Comparison of ENCODE assay signal across 13 cellular contexts in the genomic region with DNA sequence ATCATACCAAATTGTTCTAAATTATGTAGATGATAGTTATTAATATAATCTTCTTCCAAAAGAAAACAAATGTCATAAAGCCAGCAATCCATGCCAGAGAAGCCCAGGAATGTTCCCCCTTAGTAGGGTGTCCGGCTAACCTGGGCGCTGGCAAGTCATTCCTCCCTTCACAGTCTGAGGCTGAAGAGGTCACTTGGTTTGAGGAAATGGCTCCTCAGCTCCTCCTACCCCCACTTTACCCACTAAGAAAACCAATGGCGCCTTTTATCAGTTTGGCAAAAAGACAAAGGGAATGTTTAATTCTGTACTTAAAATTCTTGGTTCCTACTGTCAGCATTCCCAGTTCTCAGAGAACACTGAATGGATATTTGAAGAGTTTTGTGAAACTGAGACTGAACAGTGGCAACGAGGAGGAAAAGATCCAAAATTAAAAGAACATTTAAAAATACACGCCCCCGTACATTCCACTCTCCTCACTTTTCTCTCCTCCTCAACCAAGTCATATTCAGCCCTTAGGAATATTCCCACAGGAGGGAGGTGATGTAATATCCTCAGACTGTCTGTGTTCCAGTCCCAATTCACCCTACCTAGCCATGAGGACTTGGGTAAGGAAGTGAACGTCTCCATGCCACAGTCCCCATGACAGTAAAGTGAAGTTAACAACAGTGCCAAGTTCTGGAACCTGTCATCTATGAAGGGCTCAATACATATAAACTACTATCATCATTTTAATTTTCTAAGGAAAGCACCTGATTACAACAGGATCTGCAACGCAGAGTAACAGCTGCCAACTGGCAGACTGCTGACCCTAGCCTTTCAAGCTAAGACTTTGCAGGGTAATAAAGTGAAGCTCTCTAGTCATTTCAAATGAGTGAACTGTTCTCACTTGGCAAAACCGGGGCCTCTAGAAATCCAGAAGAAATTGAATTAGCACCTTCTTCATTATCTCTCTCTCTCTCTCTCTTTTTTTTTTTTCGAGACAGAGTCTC.
DNase-seq lines count a peak whose midpoint lies in the region; ATAC-seq, FAIRE-seq and TF ChIP-seq lines count a peak whose summit lies in the region.
"Had no signal": no experiment of that assay in that cellular context is flagged by ENCODE, and none has a peak within 500 bp of the region (broad histone marks: within the 10 kb centered on the region; RNA-seq: fewer than 3 reads in every experiment).

No MANE protein-coding gene starts in this region.

- H4K20me1 ChIP-seq in OCI-LY7 (ENCODE audit: insufficient read depth, low read length), result no peaks in the 10 kb centered on the region

- intact Hi-C loops in heart right ventricle (cut with DNase I), result loop anchor here in 1 of 10 donors (10.0 kb wide), 1 partner anchor 119 kb away; no protein-coding TSS in a partner anchor
- intact Hi-C loops in pancreas (cut with DNase I), result no loop called here
- intact Hi-C loops in OCI-LY7 (cut with micrococcal nuclease; ENCODE audit: unreplicated experiment), result no loop called here

- BruUV-seq in OCI-LY7 (replicated peaks; lab: Mats Ljungman, UMichigan), result no TSS peak

- H2AFZ ChIP-seq in OCI-LY7 (ENCODE audit: low read length), result no peak overlapping the region

- 46 to 49% methylated on average over 10 of the region's 10 CpGs for WGBS in heart right ventricle, 2 donors
- 57 to 65% methylated on average over 10 of the region's 10 CpGs for WGBS in pancreas, 2 donors

- H3K27ac ChIP-seq in heart right ventricle (peak overlapping the region in 7 of 10 donors; percentile 29 to 69 (median 61)), pancreas (peak overlapping the region in 2 of 4 donors; percentile 22 to 59), OCI-LY7 (ENCODE audit: low read depth, low read length, poor library complexity, severe bottlenecking) (no peak overlapping the region)

- H3K36me3 ChIP-seq in heart right ventricle (no peaks in the 10 kb centered on the region), pancreas (no peaks in the 10 kb centered on the region), OCI-LY7 (ENCODE audit: insufficient read depth, low read length) (no peaks in the 10 kb centered on the region)

- peaks cover 0 to 29% (median 13%) of the 10 kb centered on the region in 9 donors for H3K4me1 ChIP-seq in heart right ventricle
- H3K4me1 ChIP-seq in pancreas, result peaks cover 0 to 2% (median 0%) of the 10 kb centered on the region in 3 donors
- no peaks in the 10 kb centered on the region for H3K4me1 ChIP-seq in OCI-LY7 (ENCODE audit: insufficient read depth, low read length, poor library complexity, severe bottlenecking)

- POLR2A ChIA-PET in OCI-LY7 (lab: Charles Lee), result interaction anchor here (0.7 kb wide), 1 partner anchor 618 kb away, joined by 3 read pairs; no protein-coding TSS in a partner anchor

- ATAC-seq in heart right ventricle, result peak in 7 of 8 donors; percentile 45 to 95 (median 89)
- ATAC-seq in pancreas, result peak in 3 of 4 donors; percentile 50 to 57 (median 54)
- no peak for ATAC-seq in HG03095 (IDR thresholded peaks at IDR 0.05; ENCODE audit: unreplicated experiment)
- no peak for ATAC-seq in HG02938 (IDR thresholded peaks at IDR 0.05; ENCODE audit: unreplicated experiment)
- ATAC-seq: Panc1 had no signal

- H3K9me3 ChIP-seq in heart right ventricle, result no peaks in the 10 kb centered on the region
- no peaks in the 10 kb centered on the region for H3K9me3 ChIP-seq in pancreas
- no peaks in the 10 kb centered on the region for H3K9me3 ChIP-seq in OCI-LY7 (ENCODE audit: low read length)

- no peak overlapping the region for H3K4me2 ChIP-seq in OCI-LY7 (ENCODE audit: low read length)

- CTCF ChIA-PET in OCI-LY7 (lab: Charles Lee; ENCODE audit: unreplicated experiment), result no interaction called here

- H3K4me3 ChIP-seq in heart right ventricle, result no peak overlapping the region
- H3K4me3 ChIP-seq in pancreas, result no peak overlapping the region
- H3K4me3 ChIP-seq in OCI-LY7 (ENCODE audit: low read depth, low read length, poor library complexity, severe bottlenecking), result no peak overlapping the region

- H3K27me3 ChIP-seq in heart right ventricle, result no peaks in the 10 kb centered on the region
- no peaks in the 10 kb centered on the region for H3K27me3 ChIP-seq in pancreas

- FAIRE-seq in pancreas (lab: Jason Lieb, UNC), result no peak

- DNase-seq in AG08395 (ENCODE audit: low spot score), result peak; percentile 21
- peak; percentile 75 for DNase-seq in amniotic epithelial cell (ENCODE audit: low read depth)
- peak in 1 of 2 donors; percentile 15 for DNase-seq in heart right ventricle
- DNase-seq in pancreas, result no peak
- no peak for DNase-seq in SHP77 treated with DMSO at 0.1 percent for 48 hours (lab: John Stamatoyannopoulos, UW)
- no peak for DNase-seq in OCI-LY7 (ENCODE audit: low spot score)
- DNase-seq: activated CD8-positive, alpha-beta memory T cell treated with anti-CD3 and anti-CD28 coated beads for 24 hours; activated naive CD8-positive, alpha-beta T cell treated with anti-CD3 and anti-CD28 coated beads for 36 hours; stimulated activated CD4-positive, alpha-beta T cell treated with anti-CD3 and anti-CD28 coated beads, Interleukin-12 subunit alpha, Interleukin-12 subunit beta, amount 100 ng/mL, for 4 hours; T1000 had no signal

- no peaks in the 10 kb centered on the region for H3K9me2 ChIP-seq in OCI-LY7 (ENCODE audit: insufficient read depth, low read length)

- no peaks in the 10 kb centered on the region for H3K79me2 ChIP-seq in OCI-LY7 (ENCODE audit: insufficient read depth, low read depth, low read length)

- TF ChIP-seq CTCF in heart right ventricle (IDR thresholded peaks at IDR 0.05), result no peak
- TF ChIP-seq CTCF in pancreas (IDR thresholded peaks at IDR 0.05), result no peak
- TF ChIP-seq CTCF in OCI-LY7 (conservative IDR thresholded peaks at IDR 0.05; ENCODE audit: low read length), result no peak

Comparison
In these comparisons a context has a peak if more than half of its experiments do, and no peak if none do; other contexts are left out.
1. DNase-seq: peak in AG08395 (single experiment) and amniotic epithelial cell (single experiment); none in pancreas (0 of 6), SHP77 treated with DMSO at 0.1 percent for 48 hours (single experiment) and OCI-LY7 (single experiment).
2. ATAC-seq: peak in heart right ventricle (7 of 8) and pancreas (3 of 4); none in HG03095 (single experiment) and HG02938 (single experiment).